In the genomic region with DNA sequence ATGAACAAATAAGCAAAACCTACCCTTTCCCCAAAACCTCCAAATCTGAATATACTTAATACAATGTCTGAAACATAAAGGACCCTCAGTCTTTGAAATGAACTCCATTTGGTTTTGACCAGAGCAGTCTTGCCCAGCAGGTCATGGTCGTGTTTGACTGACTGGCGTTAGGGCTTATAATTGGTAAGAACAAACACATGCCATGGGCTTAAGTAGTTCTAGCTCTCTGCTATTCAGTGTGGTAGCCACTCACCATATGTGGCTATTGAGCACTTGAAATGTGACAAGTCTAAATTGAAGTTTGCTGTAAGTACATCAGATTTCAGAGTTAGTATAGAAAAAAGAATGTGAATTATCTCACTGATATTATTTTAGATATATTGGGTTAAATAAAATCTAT, we compare ENCODE assay signal across 14 cellular contexts. TPM values are rescaled to one million over a fixed set of nuclear protein-coding genes. Genes with fewer than 3 reads are reported as not detected.
"Had no signal": no experiment of that assay in that cellular context is flagged by ENCODE, and none has a peak within 500 bp of the region (broad histone marks: within the 10 kb centered on the region; RNA-seq: fewer than 3 reads in every experiment).

No MANE protein-coding gene starts in this region.

- H3K36me3 ChIP-seq: colonic mucosa had no signal

- H3K4me1 ChIP-seq: colonic mucosa, parathyroid adenoma had no signal

- H3K36me3 Mint-ChIP-seq: activated naive CD4-positive, alpha-beta T cell treated with anti-CD3 and anti-CD28 coated beads, Interleukin-2, amount 10 ng/mL, durations not matched to agents 7 days and 5 days had no signal

- H3K4me3 Mint-ChIP-seq: activated naive CD4-positive, alpha-beta T cell treated with anti-CD3 and anti-CD28 coated beads, Interleukin-2, amount 10 ng/mL, durations not matched to agents 7 days and 5 days; immature natural killer cell had no signal

- H2AFZ ChIP-seq: parathyroid adenoma had no signal

- H3K9me3 Mint-ChIP-seq: activated naive CD4-positive, alpha-beta T cell treated with anti-CD3 and anti-CD28 coated beads, Interleukin-2, amount 10 ng/mL, durations not matched to agents 7 days and 5 days; immature natural killer cell had no signal

- H3K27ac Mint-ChIP-seq: activated naive CD4-positive, alpha-beta T cell treated with anti-CD3 and anti-CD28 coated beads, Interleukin-2, amount 10 ng/mL, durations not matched to agents 7 days and 5 days; immature natural killer cell had no signal

- H3K27ac ChIP-seq: colonic mucosa, esophagus muscularis mucosa, parathyroid adenoma, transverse colon had no signal

- DNase-seq: activated CD4-positive, alpha-beta T cell treated with anti-CD3 and anti-CD28 coated beads for 1 hour; activated CD4-positive, alpha-beta T cell treated with anti-CD3 and anti-CD28 coated beads, Interleukin-2, amount 50 U/mL, for 48 hours; activated naive CD4-positive, alpha-beta T cell treated with anti-CD3 and anti-CD28 coated beads, Interleukin-2, amount 10 ng/mL, durations not matched to agents 7 days and 5 days; central memory CD4-positive, alpha-beta T cell; colonic mucosa; hypothalamus; immature natural killer cell; left colon; stimulated activated CD4-positive, alpha-beta T cell treated with anti-CD3 and anti-CD28 coated beads, Interleukin-4, amount 100 ng/mL, for 24 hours; stimulated activated naive CD4-positive, alpha-beta T cell treated with Interleukin-2 at 50 U/mL for 16 hours; substantia nigra; transverse colon had no signal

- H3K9ac ChIP-seq: parathyroid adenoma had no signal

- H3K27me3 ChIP-seq: colonic mucosa, esophagus muscularis mucosa, transverse colon had no signal

- H3K4me3 ChIP-seq: colonic mucosa, esophagus muscularis mucosa, transverse colon had no signal

- H3K9me3 ChIP-seq: colonic mucosa, esophagus muscularis mucosa, transverse colon had no signal

- ATAC-seq: left colon had no signal

RNA-seq across cellular contexts. Expression of a gene that starts 42.0 kb away (rescaled TPM):
- polyA plus RNA-seq: immature natural killer cell had no signal
